ENCODE assay signal across 27 cellular contexts in the genomic region with DNA sequence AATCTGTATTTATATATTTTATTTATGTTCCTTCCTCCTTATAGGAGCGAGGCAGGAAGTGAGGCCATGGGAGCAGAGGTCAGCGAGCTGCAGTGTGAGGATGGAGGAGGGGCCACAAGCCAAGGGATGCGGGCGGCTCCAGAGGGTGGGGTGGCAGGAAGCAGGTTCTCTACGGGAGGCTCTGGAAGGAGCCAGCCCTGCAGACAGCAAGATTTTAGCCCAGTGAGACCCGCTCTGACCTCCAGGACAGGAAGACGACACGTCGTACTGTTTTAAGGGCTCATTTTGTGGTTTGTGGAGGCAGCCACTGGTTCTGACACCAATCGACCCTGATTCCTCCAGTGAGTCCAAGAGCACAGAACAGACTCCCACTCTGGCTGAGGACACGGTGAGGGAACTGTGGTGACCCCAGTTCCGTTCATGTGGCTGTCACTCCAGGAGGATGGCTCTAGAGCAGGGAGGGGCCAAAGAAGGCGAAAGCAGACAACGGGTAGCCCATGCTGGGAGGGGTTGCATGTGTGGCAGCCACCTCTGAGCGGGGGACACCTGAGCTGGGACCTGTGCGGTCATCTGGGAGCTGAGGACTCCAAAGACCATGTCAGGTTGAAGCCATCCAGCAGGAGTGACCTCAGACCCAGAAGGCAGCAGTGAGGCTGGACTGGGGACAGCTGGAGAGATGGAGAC.
"Had no signal": no experiment of that assay in that cellular context is flagged by ENCODE, and none has a peak within 500 bp of the region (broad histone marks: within the 10 kb centered on the region; RNA-seq: fewer than 3 reads in every experiment).

No MANE protein-coding gene starts in this region.

- DNase-seq: activated CD4-positive, alpha-beta T cell treated with anti-CD3 and anti-CD28 coated beads for 48 hours; activated CD4-positive, alpha-beta T cell treated with anti-CD3 and anti-CD28 coated beads, Interleukin-2, amount 50 U/mL, for 48 hours; activated CD8-positive, alpha-beta memory T cell treated with anti-CD3 and anti-CD28 coated beads, Interleukin-2, amount 50 U/mL, for 4 hours; activated gamma-delta T cell; activated naive CD4-positive, alpha-beta T cell treated with anti-CD3 and anti-CD28 coated beads, Interleukin-2, amount 10 ng/mL, durations not matched to agents 7 days and 5 days; activated naive CD8-positive, alpha-beta T cell treated with anti-CD3 and anti-CD28 coated beads, Interleukin-2, amount 10 ng/mL, durations not matched to agents 7 days and 5 days; activated T-cell treated with anti-CD3 and anti-CD28 coated beads, Interleukin-2, amount 50 U/mL, for 1 hour; caudate nucleus; endodermal cell; head of caudate nucleus; hypothalamus; immature natural killer cell; lower lobe of right lung; mesenchymal stem cell; ovary; stimulated activated naive CD4-positive, alpha-beta T cell treated with Interleukin-2 at 50 U/mL for 16 hours; T-helper 1 cell had no signal

- H3K27me3 ChIP-seq: ascending aorta, ovary had no signal

- H3K4me1 Mint-ChIP-seq: endodermal cell, nephron had no signal

- H3K36me3 ChIP-seq: ascending aorta, lower lobe of right lung, neutrophil, ovary, tibial nerve had no signal

- H3K36me3 Mint-ChIP-seq: activated naive CD4-positive, alpha-beta T cell treated with anti-CD3 and anti-CD28 coated beads, Interleukin-2, amount 10 ng/mL, durations not matched to agents 7 days and 5 days; activated naive CD8-positive, alpha-beta T cell treated with anti-CD3 and anti-CD28 coated beads, Interleukin-2, amount 10 ng/mL, durations not matched to agents 7 days and 5 days; brain; immature natural killer cell had no signal

- H3K4me3 Mint-ChIP-seq: activated naive CD4-positive, alpha-beta T cell treated with anti-CD3 and anti-CD28 coated beads, Interleukin-2, amount 10 ng/mL, durations not matched to agents 7 days and 5 days; activated naive CD8-positive, alpha-beta T cell treated with anti-CD3 and anti-CD28 coated beads, Interleukin-2, amount 10 ng/mL, durations not matched to agents 7 days and 5 days; activated T-helper 1 cell treated with anti-CD3 and anti-CD28 coated beads, Interleukin-12 subunit alpha, Interleukin-12 subunit beta, Interleukin-2, Interleukin-4 antibody, amounts not matched to agents 30 ng/mL and 10 ng/mL and 1 ng/mL, durations not matched to agents 14 hours and 24 hours and 36 hours; brain; dendritic cell treated with granulocyte-macrophage colony-stimulating factor and Interleukin-4, amounts not matched to agents 40 ng/mL and 50 ng/mL, for 4 days; endodermal cell; immature natural killer cell; nephron; T-helper 2 cell treated with Interferon-gamma antibody and Interleukin-4, amounts not matched to agents 5 μg/mL and 100 μg/mL, for 36 hours had no signal

- H3K27ac Mint-ChIP-seq: activated naive CD4-positive, alpha-beta T cell treated with anti-CD3 and anti-CD28 coated beads, Interleukin-2, amount 10 ng/mL, durations not matched to agents 7 days and 5 days; activated naive CD8-positive, alpha-beta T cell treated with anti-CD3 and anti-CD28 coated beads, Interleukin-2, amount 10 ng/mL, durations not matched to agents 7 days and 5 days; activated T-helper 1 cell treated with anti-CD3 and anti-CD28 coated beads, Interleukin-12 subunit alpha, Interleukin-12 subunit beta, Interleukin-2, Interleukin-4 antibody, amounts not matched to agents 30 ng/mL and 10 ng/mL and 1 ng/mL, durations not matched to agents 14 hours and 24 hours and 36 hours; brain; dendritic cell treated with granulocyte-macrophage colony-stimulating factor and Interleukin-4, amounts not matched to agents 40 ng/mL and 50 ng/mL, for 4 days; endodermal cell; immature natural killer cell; nephron; T-helper 2 cell treated with Interferon-gamma antibody and Interleukin-4, amounts not matched to agents 5 μg/mL and 100 μg/mL, for 36 hours had no signal

- H3K27ac ChIP-seq: ascending aorta, lower lobe of right lung, neutrophil, ovary, psoas muscle, tibial nerve had no signal

- H3K4me3 ChIP-seq: ascending aorta, lower lobe of right lung, ovary, psoas muscle, tibial nerve had no signal

- ATAC-seq: esophagus mucosa, lower lobe of right lung, psoas muscle had no signal

- H3K4me1 ChIP-seq: lower lobe of right lung, psoas muscle had no signal

- H3K9me3 ChIP-seq: neutrophil, ovary had no signal
